24 cellular contexts compared by ENCODE assay signal in genomic region chr6:33077908-33078307, GRCh38. TPM values are rescaled to one million over a fixed set of nuclear protein-coding genes. Genes with fewer than 3 reads are reported as not detected.
DNase-seq lines count a peak whose midpoint lies in the region; ATAC-seq and TF ChIP-seq lines count a peak whose summit lies in the region.
"Had no signal": no experiment of that assay in that cellular context is flagged by ENCODE, and none has a peak within 500 bp of the region (broad histone marks: within the 10 kb centered on the region; RNA-seq: fewer than 3 reads in every experiment).

No MANE protein-coding gene starts in this region.

- DNase-seq in T-helper 17 cell (no peak), SJCRH30 (no peak), NCI-H146 treated with DMSO at 0.1 percent for 48 hours (lab: John Stamatoyannopoulos, UW; ENCODE audit: unreplicated experiment) (no peak), anterior cingulate cortex (lab: John Stamatoyannopoulos, UW) (no peak), GM13976 (ENCODE audit: low spot score) (no peak)
- no peak for DNase-seq in naive thymus-derived CD4-positive, alpha-beta T cell
- DNase-seq: activated naive CD4-positive, alpha-beta T cell treated with anti-CD3 and anti-CD28 coated beads for 36 hours; DMS 273 treated with DMSO at 0.1 percent for 48 hours; islet precursor cell; mesenchymal stem cell; NCI-H1092 treated with DMSO at 0.1 percent for 48 hours; NCI-H774; nucleus accumbens; right lobe of liver; stimulated activated CD4-positive, alpha-beta T cell treated with anti-CD3 and anti-CD28 coated beads, Interleukin-2, amount 100 ng/mL, for 24 hours; WERI-Rb-1 had no signal

- peak overlapping the region; percentile 68 for H3K27ac Mint-ChIP-seq in T-helper 17 cell
- H3K27ac Mint-ChIP-seq in naive thymus-derived CD4-positive, alpha-beta T cell = peak overlapping the region in 1 of 9 donors; percentile 50
- H3K27ac Mint-ChIP-seq: activated naive CD4-positive, alpha-beta T cell treated with anti-CD3 and anti-CD28 coated beads for 36 hours had no signal

- intact Hi-C loops in naive thymus-derived CD4-positive, alpha-beta T cell (cut with micrococcal nuclease) = loop anchor here in 1 of 2 donors (10.0 kb wide), 1 partner anchor 183 kb away; no protein-coding TSS in a partner anchor

- H3K9me3 Mint-ChIP-seq in naive thymus-derived CD4-positive, alpha-beta T cell = peaks cover 0 to 1% (median 0%) of the 10 kb centered on the region in 11 donors
- H3K9me3 Mint-ChIP-seq: activated naive CD4-positive, alpha-beta T cell treated with anti-CD3 and anti-CD28 coated beads for 36 hours had no signal

- POLR2A ChIA-PET in naive thymus-derived CD4-positive, alpha-beta T cell (lab: Charles Lee) = interaction anchor here (0.5 kb wide), 1 partner anchor 171 kb away, joined by 3 read pairs; no protein-coding TSS in a partner anchor

- peak overlapping the region; percentile 59 to 95 (median 93) for H3K4me2 ChIP-seq in BLaER1 treated with 17β-estradiol and CSF1 and Interleukin-3, amounts not matched to agents 10 nM and 100 nM
- H3K4me2 ChIP-seq: KMS-11 had no signal

- peak overlapping the region; percentile 68 for H3K4me3 Mint-ChIP-seq in T-helper 17 cell
- peak overlapping the region in 6 of 10 donors; percentile 7 to 88 (median 49) for H3K4me3 Mint-ChIP-seq in naive thymus-derived CD4-positive, alpha-beta T cell
- H3K4me3 Mint-ChIP-seq: activated naive CD4-positive, alpha-beta T cell treated with anti-CD3 and anti-CD28 coated beads for 36 hours had no signal

- peaks cover 8% of the 10 kb centered on the region for H3K36me3 Mint-ChIP-seq in T-helper 17 cell (ENCODE audit: low read depth)
- H3K36me3 Mint-ChIP-seq in naive thymus-derived CD4-positive, alpha-beta T cell = peaks cover 0 to 13% (median 0%) of the 10 kb centered on the region in 5 donors
- H3K36me3 Mint-ChIP-seq: brain had no signal

- peaks cover 15% of the 10 kb centered on the region for H3K27me3 Mint-ChIP-seq in T-helper 17 cell
- peaks cover 0 to 11% (median 2%) of the 10 kb centered on the region in 5 donors for H3K27me3 Mint-ChIP-seq in naive thymus-derived CD4-positive, alpha-beta T cell

- H3K4me1 ChIP-seq in BLaER1 treated with 17β-estradiol and CSF1 and Interleukin-3, amounts not matched to agents 10 nM and 100 nM = peaks cover 71 to 94% (median 82%) of the 10 kb centered on the region in 10 experiments
- H3K4me1 ChIP-seq in naive thymus-derived CD4-positive, alpha-beta T cell (ENCODE audit: control insufficient read depth in 2 of 2, insufficient read depth in 2 of 2, low read length in 2 of 2) = peaks cover 5 to 32% of the 10 kb centered on the region in 2 donors
- no peaks in the 10 kb centered on the region for H3K4me1 ChIP-seq in SJCRH30

- H3K27ac ChIP-seq in BLaER1 treated with 17β-estradiol and CSF1 and Interleukin-3, amounts not matched to agents 10 nM and 100 nM = peak overlapping the region in 2 of 11 experiments; percentile 12 to 15; a peak in 4 of 22 replicates
- H3K27ac ChIP-seq in naive thymus-derived CD4-positive, alpha-beta T cell (ENCODE audit: low read depth, low read length) = no peak overlapping the region
- H3K27ac ChIP-seq in SJCRH30 = no peak overlapping the region
- H3K27ac ChIP-seq: heart left ventricle, KMS-11, right lobe of liver, thoracic aorta, WERI-Rb-1 had no signal

- peak overlapping the region in 3 of 11 experiments; percentile 10 to 26 (median 19); a peak in 2 of 22 replicates for H3K9ac ChIP-seq in BLaER1 treated with 17β-estradiol and CSF1 and Interleukin-3, amounts not matched to agents 10 nM and 100 nM
- H3K9ac ChIP-seq: KMS-11 had no signal

- peaks cover 55% of the 10 kb centered on the region for H3K4me1 Mint-ChIP-seq in T-helper 17 cell
- peaks cover 35 to 63% (median 50%) of the 10 kb centered on the region in 7 donors for H3K4me1 Mint-ChIP-seq in naive thymus-derived CD4-positive, alpha-beta T cell

- H3K27me3 ChIP-seq in BLaER1 treated with 17β-estradiol and CSF1 and Interleukin-3, amounts not matched to agents 10 nM and 100 nM = no peaks in the 10 kb centered on the region
- no peaks in the 10 kb centered on the region for H3K27me3 ChIP-seq in naive thymus-derived CD4-positive, alpha-beta T cell (ENCODE audit: control insufficient read depth in 2 of 2, insufficient read depth in 2 of 2, low read length in 2 of 2)
- peaks cover 5% of the 10 kb centered on the region for H3K27me3 ChIP-seq in SJCRH30
- H3K27me3 ChIP-seq: heart left ventricle, right lobe of liver had no signal

- ATAC-seq in T-helper 17 cell = no peak
- ATAC-seq in naive thymus-derived CD4-positive, alpha-beta T cell = no peak
- ATAC-seq: heart left ventricle, Panc1, right lobe of liver, SK-N-SH treated with all-trans-retinoic acid at 6 μM for 48 hours had no signal

- H3K4me3 ChIP-seq in BLaER1 treated with 17β-estradiol and CSF1 and Interleukin-3, amounts not matched to agents 10 nM and 100 nM = peak overlapping the region in 5 of 10 experiments; percentile 15 to 43 (median 35); a peak in 6 of 20 replicates
- peak overlapping the region; percentile 72 for H3K4me3 ChIP-seq in GM08714 (ENCODE audit: low read length)
- peak overlapping the region; percentile 3 for H3K4me3 ChIP-seq in naive thymus-derived CD4-positive, alpha-beta T cell (ENCODE audit: low read length)
- H3K4me3 ChIP-seq in SJCRH30 = no peak overlapping the region
- H3K4me3 ChIP-seq: right lobe of liver had no signal

- peaks cover 0 to 31% (median 0%) of the 10 kb centered on the region in 11 experiments; a peak in 7 of 22 replicates for H4K20me1 ChIP-seq in BLaER1 treated with 17β-estradiol and CSF1 and Interleukin-3, amounts not matched to agents 10 nM and 100 nM

- peaks cover 0 to 9% (median 0%) of the 10 kb centered on the region in 11 experiments; a peak in 5 of 22 replicates for H3K36me3 ChIP-seq in BLaER1 treated with 17β-estradiol and CSF1 and Interleukin-3, amounts not matched to agents 10 nM and 100 nM
- no peaks in the 10 kb centered on the region for H3K36me3 ChIP-seq in naive thymus-derived CD4-positive, alpha-beta T cell (ENCODE audit: control insufficient read depth in 2 of 3, insufficient read depth in 3 of 3, low read length in 3 of 3)
- H3K36me3 ChIP-seq in SJCRH30 = no peaks in the 10 kb centered on the region
- H3K36me3 ChIP-seq: right lobe of liver, thoracic aorta, WERI-Rb-1 had no signal

- no peak for TF ChIP-seq CTCF in GM13976 (IDR thresholded peaks at IDR 0.05; ENCODE audit: borderline replicate concordance, control extremely low read depth, extremely low read depth, insufficient read depth, missing control alignments)

- in situ Hi-C loops in GM13976 (cut with MboI; ENCODE audit: low sequenced_read_pairs, unreplicated experiment) = no loop called here

- H3K9me3 ChIP-seq in BLaER1 treated with 17β-estradiol and CSF1 and Interleukin-3, amounts not matched to agents 10 nM and 100 nM (replicated peaks in 1 of 11) = no peaks in the 10 kb centered on the region
- H3K9me3 ChIP-seq in T-helper 17 cell (ENCODE audit: control insufficient read depth, low read length, poor library complexity, severe bottlenecking) = no peaks in the 10 kb centered on the region
- H3K9me3 ChIP-seq in naive thymus-derived CD4-positive, alpha-beta T cell (ENCODE audit: control insufficient read depth in 2 of 3, low read length in 3 of 3) = no peaks in the 10 kb centered on the region
- H3K9me3 ChIP-seq in SJCRH30 (replicated peaks) = no peaks in the 10 kb centered on the region
- H3K9me3 ChIP-seq: heart left ventricle, right lobe of liver, thoracic aorta had no signal

- CTCF ChIA-PET in naive thymus-derived CD4-positive, alpha-beta T cell (lab: Charles Lee) = no interaction called here

RNA-seq across cellular contexts. Expression of gene HLA-DPB1, which starts 2.1 kb away (rescaled TPM):
- total RNA-seq in T-helper 17 cell = 10 to 100 TPM; 67.7 to 77.4 TPM
- 100 to 1,000 TPM in 1 of 5 experiments, 10 to 100 TPM in 4; 13.7 to 308 (median 43.3) TPM for total RNA-seq in naive thymus-derived CD4-positive, alpha-beta T cell
- 10 to 100 TPM; 24.9 to 87.6 TPM for polyA plus RNA-seq in naive thymus-derived CD4-positive, alpha-beta T cell
- not detected in 2 replicates for total RNA-seq in SJCRH30 (2014; rRNA removed; shearing (Covaris generic))

RNA-seq across cellular contexts. Expression of gene HLA-DPA1, which starts 4.5 kb away (rescaled TPM):
- 10 to 100 TPM; 62.0 to 71.2 TPM for total RNA-seq in T-helper 17 cell
- 100 to 1,000 TPM in 2 of 5 experiments, 10 to 100 TPM in 3; 20.2 to 295 (median 45.6) TPM for total RNA-seq in naive thymus-derived CD4-positive, alpha-beta T cell
- 10 to 100 TPM; 21.1 to 67.0 TPM for polyA plus RNA-seq in naive thymus-derived CD4-positive, alpha-beta T cell
- total RNA-seq in SJCRH30 (2014; rRNA removed; shearing (Covaris generic)) = not detected in 2 replicates

Comparison
In these comparisons a context has a peak if more than half of its experiments do, and no peak if none do; other contexts are left out.
1. RNA of gene HLA-DPB1, which starts 2.1 kb away (total RNA-seq): 67.7 to 77.4 TPM in T-helper 17 cell and 13.7 to 308 TPM in naive thymus-derived CD4-positive, alpha-beta T cell; not detected in SJCRH30; every median in the first group is over 10 times any median in the second.
2. RNA of gene HLA-DPA1, which starts 4.5 kb away (total RNA-seq): 62.0 to 71.2 TPM in T-helper 17 cell and 20.2 to 295 TPM in naive thymus-derived CD4-positive, alpha-beta T cell; not detected in SJCRH30; every median in the first group is over 10 times any median in the second.